In the genomic region with DNA sequence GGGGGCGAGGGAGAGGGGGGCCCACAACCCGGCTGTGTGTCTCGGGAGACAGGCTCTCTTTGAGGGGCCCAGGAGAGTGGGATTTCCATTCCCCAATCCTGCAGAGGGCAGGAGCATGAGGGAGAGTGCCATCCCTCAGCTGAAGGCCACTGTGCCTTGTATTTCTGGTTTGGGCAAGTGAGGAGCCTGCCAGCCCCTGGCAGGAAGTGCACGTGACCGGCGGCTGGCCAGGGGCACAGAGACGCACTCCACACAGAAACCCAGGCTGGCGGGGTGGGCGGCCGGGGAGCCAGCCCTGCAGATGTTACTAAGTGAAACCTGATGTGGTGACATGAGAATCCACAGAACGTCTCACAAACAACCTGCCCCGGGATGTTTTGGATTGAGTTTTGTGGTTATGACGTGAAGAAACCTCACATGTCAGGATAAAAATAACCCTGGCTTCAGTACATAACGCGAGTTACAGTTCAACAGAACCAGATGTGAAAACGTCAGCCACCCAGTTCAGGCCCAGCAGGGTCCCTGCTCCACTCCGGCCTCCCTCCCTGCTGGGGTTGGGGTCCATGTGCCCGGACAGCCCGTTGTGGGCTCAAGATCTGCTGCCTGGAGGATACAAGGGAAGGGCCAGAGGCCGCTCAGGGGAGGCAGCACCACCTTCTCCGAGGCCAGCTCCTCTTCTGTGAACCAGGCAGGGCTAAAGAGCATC, we compare ENCODE assay signal across 8 cellular contexts. TPM values are rescaled to one million over a fixed set of nuclear protein-coding genes. Genes with fewer than 3 reads are reported as not detected.
A peak's percentile ranks its signal among the peaks of the same experiment; 100 is the strongest.
DNase-seq lines count a peak whose midpoint lies in the region; ATAC-seq and TF ChIP-seq lines count a peak whose summit lies in the region.

No MANE protein-coding gene starts in this region.

- H3F3A ChIP-seq in DOHH2 (ENCODE audit: control insufficient read depth, insufficient read depth): no peaks in the 10 kb centered on the region

- H3K9me2 ChIP-seq in DOHH2 (replicated peaks; ENCODE audit: control insufficient read depth, low read length): no peaks in the 10 kb centered on the region

- DNase-seq in NAMALWA (ENCODE audit: low spot score): peak; percentile 96
- DNase-seq in activated gamma-delta T cell treated with anti-CD3 and anti-CD28 coated beads, Interleukin-2, amount 50 U/mL, for 16 hours (ENCODE audit: low read depth): peak; percentile 27
- DNase-seq in heart left ventricle: peak; percentile 77 to 86 (median 82)
- DNase-seq in stimulated activated CD4-positive, alpha-beta T cell treated with anti-CD3 and anti-CD28 coated beads, Interleukin-1b, Interleukin-23, amount 100 ng/mL, for 48 hours: peak; percentile 88
- no peak for DNase-seq in NCI-H187 (lab: John Stamatoyannopoulos, UW)
- DNase-seq in SW 1271 (lab: John Stamatoyannopoulos, UW): no peak

- H3K4me2 ChIP-seq in DOHH2 (ENCODE audit: low read length): peak overlapping the region; percentile 46

- intact Hi-C loops in heart left ventricle (cut with DNase I): loop anchor here (1.0 to 5.0 kb wide), 6 partner anchors 35 to 57 kb away; a partner anchor contains a TSS

- H3K9me3 ChIP-seq in DOHH2 (ENCODE audit: control insufficient read depth, insufficient read depth, low read length) (no peaks in the 10 kb centered on the region), heart left ventricle (no peaks in the 10 kb centered on the region)

- no peaks in the 10 kb centered on the region for H3K79me2 ChIP-seq in DOHH2 (ENCODE audit: control insufficient read depth, low read length)

- H3K27ac ChIP-seq in DOHH2 (ENCODE audit: low read depth, low read length): peak overlapping the region; percentile 37
- H3K27ac ChIP-seq in heart left ventricle: peak overlapping the region; percentile 78 to 96 (median 84)

- no peaks in the 10 kb centered on the region for H4K20me1 ChIP-seq in DOHH2 (ENCODE audit: control insufficient read depth, insufficient read depth, low read depth, low read length)

- TF ChIP-seq POLR2A in heart left ventricle (IDR thresholded peaks at IDR 0.05): peak in 1 of 2 donors; percentile 38

- H3K27me3 ChIP-seq in DOHH2 (ENCODE audit: control insufficient read depth, low read length) (no peaks in the 10 kb centered on the region), heart left ventricle (no peaks in the 10 kb centered on the region)

- TF ChIP-seq CTCF in DOHH2 (IDR thresholded peaks at IDR 0.05; ENCODE audit: low read depth, low read length, poor library complexity, severe bottlenecking) (no peak), heart left ventricle (IDR thresholded peaks at IDR 0.05) (peak in 1 of 12 donors; percentile 11)

- H3K4me3 ChIP-seq in DOHH2 (ENCODE audit: low read length) (peak overlapping the region; percentile 14; the same call in 1 of the 2 replicates), heart left ventricle (peak overlapping the region in 1 of 12 donors; percentile 30)

- peaks cover 4% of the 10 kb centered on the region; the same call in 1 of the 2 replicates for H3K36me3 ChIP-seq in DOHH2 (ENCODE audit: control insufficient read depth, low read length)
- H3K36me3 ChIP-seq in heart left ventricle: peaks cover 0 to 24% (median 0%) of the 10 kb centered on the region in 9 donors

- H3K4me1 ChIP-seq in DOHH2 (ENCODE audit: control insufficient read depth, low read length): peaks cover 19% of the 10 kb centered on the region
- peaks cover 5 to 64% (median 47%) of the 10 kb centered on the region in 12 donors for H3K4me1 ChIP-seq in heart left ventricle

- 30 to 52% (median 42%) methylated on average over 12 to 21 of the region's 21 CpGs for WGBS in heart left ventricle, 4 donors

- ATAC-seq in GM21786 (IDR thresholded peaks at IDR 0.05; ENCODE audit: unreplicated experiment) (peak; percentile 91), heart left ventricle (peak; percentile 68 to 85 (median 82))

RNA-seq across cellular contexts. Expression of a gene that starts 51.7 kb away (rescaled TPM):
- total RNA-seq in heart left ventricle: 10 to 100 TPM; 51.9 to 90.9 (median 72.2) TPM
- polyA plus RNA-seq in heart left ventricle: 10 to 100 TPM; 58.8 to 97.1 TPM

Comparison
In these comparisons a context has a peak if more than half of its experiments do, and no peak if none do; other contexts are left out.
1. DNase-seq: peak in NAMALWA (single experiment), activated gamma-delta T cell treated with anti-CD3 and anti-CD28 coated beads, Interleukin-2, amount 50 U/mL, for 16 hours (single experiment), heart left ventricle (5 of 5) and stimulated activated CD4-positive, alpha-beta T cell treated with anti-CD3 and anti-CD28 coated beads, Interleukin-1b, Interleukin-23, amount 100 ng/mL, for 48 hours (single experiment); none in NCI-H187 (0 of 2) and SW 1271 (0 of 2).